8 cellular contexts compared by ENCODE assay signal in genomic region chr12:122527478-122527944, GRCh38. TPM values are rescaled to one million over a fixed set of nuclear protein-coding genes. Genes with fewer than 3 reads are reported as not detected.
DNase-seq lines count a peak whose midpoint lies in the region; ATAC-seq, FAIRE-seq and TF ChIP-seq lines count a peak whose summit lies in the region.

No MANE protein-coding gene starts in this region.

- peak overlapping the region; percentile 7 for H2AK5ac ChIP-seq in mesendoderm (ENCODE audit: low read length)

- H4K8ac ChIP-seq in mesendoderm (ENCODE audit: low read depth, low read length) = no peak overlapping the region

- peaks cover 26% of the 10 kb centered on the region for H3K4me1 ChIP-seq in A673 (ENCODE audit: insufficient read depth, low read length, poor library complexity, severe bottlenecking)
- peaks cover 29% of the 10 kb centered on the region for H3K4me1 ChIP-seq in PC-9 (replicated peaks; ENCODE audit: insufficient read depth)
- H3K4me1 ChIP-seq in mesendoderm (ENCODE audit: control insufficient read depth, low read depth, low read length) = no peaks in the 10 kb centered on the region

- H3K4ac ChIP-seq in mesendoderm (ENCODE audit: low read depth, low read length) = peak overlapping the region; percentile 63

- no peak overlapping the region for H3K23ac ChIP-seq in mesendoderm (ENCODE audit: low read length)

- H3K9me3 ChIP-seq in A673 (ENCODE audit: low read depth, low read length, poor library complexity, severe bottlenecking) (no peaks in the 10 kb centered on the region), PC-9 (ENCODE audit: insufficient read depth, low read depth) (no peaks in the 10 kb centered on the region)

- H3K9me2 ChIP-seq in PC-9 (ENCODE audit: insufficient read depth) = no peaks in the 10 kb centered on the region

- no peak for ATAC-seq in HG03025 (IDR thresholded peaks at IDR 0.05; ENCODE audit: low FRiP score, unreplicated experiment)

- intact Hi-C loops in A673 (cut with micrococcal nuclease; ENCODE audit: unreplicated experiment) (loop anchor here (2.0 to 5.0 kb wide), 2 partner anchors 27 to 225 kb away; partner anchors contain the start of genes DENR and ZCCHC8), PC-9 (cut with micrococcal nuclease; ENCODE audit: unreplicated experiment) (loop anchor here (1.0 kb wide), 3 partner anchors 27 to 225 kb away; partner anchors contain the start of genes DENR and ZCCHC8)

- H3K18ac ChIP-seq in mesendoderm (ENCODE audit: low read length) = peak overlapping the region; percentile 73

- peaks cover 4% of the 10 kb centered on the region for H3K79me1 ChIP-seq in mesendoderm (ENCODE audit: low read length)

- CTCF ChIA-PET in A673 (lab: Charles Lee) (no interaction called here), PC-9 (lab: Charles Lee) (no interaction called here)

- no peak overlapping the region for H2BK120ac ChIP-seq in mesendoderm (ENCODE audit: low read depth, low read length)

- H3K9ac ChIP-seq in mesendoderm (ENCODE audit: low read length) = peak overlapping the region; percentile 98

- no CpG with 5 or more reads among the region's 21 CpGs for WGBS in mesendoderm (ENCODE audit: extremely low coverage, insufficient coverage, low lambda C conversion rate)

- H3K4me2 ChIP-seq in PC-9 (peak overlapping the region; percentile 93), mesendoderm (ENCODE audit: low read length) (peak overlapping the region; percentile 73)

- H3K27ac ChIP-seq in A673 (ENCODE audit: low read depth, low read length, poor library complexity, severe bottlenecking) = peak overlapping the region; percentile 97
- H3K27ac ChIP-seq in PC-9 = peak overlapping the region; percentile 33; the same call in 1 of the 2 replicates
- peak overlapping the region; percentile 88 for H3K27ac ChIP-seq in mesendoderm (ENCODE audit: low read depth, low read length)

- TF ChIP-seq CTCF in A673 (conservative IDR thresholded peaks at IDR 0.05; ENCODE audit: low read depth, low read length) (no peak), GM12865 (IDR thresholded peaks at IDR 0.05; ENCODE audit: insufficient read depth, low read depth, low read length, missing control alignments) (no peak), PC-9 (conservative IDR thresholded peaks at IDR 0.05) (no peak)

- H3K79me2 ChIP-seq in PC-9 (ENCODE audit: low read depth) = peaks cover 77% of the 10 kb centered on the region
- H3K79me2 ChIP-seq in mesendoderm (ENCODE audit: control insufficient read depth, insufficient read depth, low read length) = peaks cover 62% of the 10 kb centered on the region

- POLR2A ChIA-PET in A673 (lab: Charles Lee; ENCODE audit: low non-redundant PET) = interaction anchor here (1.0 kb wide), 1 partner anchor 27 kb away, joined by 10 read pairs; the partner anchor contains the start of gene ZCCHC8
- POLR2A ChIA-PET in PC-9 (lab: Charles Lee; ENCODE audit: unreplicated experiment) = interaction anchor here (0.5 to 0.6 kb wide), 4 partner anchors 237 to 581 kb away, joined by 3 to 19 read pairs (median 6); no protein-coding TSS in a partner anchor

- H2BK5ac ChIP-seq in mesendoderm (ENCODE audit: low read length) = peak overlapping the region; percentile 61

- H3K36me3 ChIP-seq in A673 (ENCODE audit: insufficient read depth, low read length, poor library complexity, severe bottlenecking) (peaks cover 52% of the 10 kb centered on the region), PC-9 (ENCODE audit: low read depth) (peaks cover 36% of the 10 kb centered on the region), mesendoderm (ENCODE audit: control insufficient read depth, insufficient read depth, low read length) (no peaks in the 10 kb centered on the region)

- peak overlapping the region; percentile 96 for H3K56ac ChIP-seq in mesendoderm (ENCODE audit: low read length)

- FAIRE-seq in urothelium cell line (lab: Jason Lieb, UNC) (no peak), GM19239 (lab: Jason Lieb, UNC) (no peak)

- H3K4me3 ChIP-seq in A673 (ENCODE audit: low read depth, low read length, poor library complexity, severe bottlenecking) (peak overlapping the region; percentile 77), GM12865 (ENCODE audit: low read depth, low read length) (peak overlapping the region; percentile 79), PC-9 (peak overlapping the region; percentile 97), mesendoderm (ENCODE audit: low read length) (peak overlapping the region; percentile 93)

- peaks cover 35% of the 10 kb centered on the region for H4K20me1 ChIP-seq in PC-9 (ENCODE audit: insufficient read depth)

- DNase-seq in A673 (ENCODE audit: low spot score) (peak; percentile 35), GM12865 (ENCODE audit: low read depth) (peak; percentile 60), PC-9 (peak in 1 of 2 experiments; percentile 27), mesendoderm (peak; percentile 42), urothelium cell line (ENCODE audit: low spot score) (peak; percentile 23), GM19239 (ENCODE audit: insufficient read length, low spot score) (no peak)
- DNase-seq in central memory CD4-positive, alpha-beta T cell = peak; percentile 24

- H3K27me3 ChIP-seq in A673 (replicated peaks; ENCODE audit: insufficient read depth, low read depth, low read length, poor library complexity) (no peaks in the 10 kb centered on the region), PC-9 (ENCODE audit: insufficient read depth, low read depth) (no peaks in the 10 kb centered on the region), mesendoderm (ENCODE audit: insufficient read depth, low read length, poor library complexity) (no peaks in the 10 kb centered on the region)

- H2AFZ ChIP-seq in PC-9 = peak overlapping the region; percentile 79

- H4K5ac ChIP-seq in mesendoderm (ENCODE audit: low read length) = no peak overlapping the region

- BruUV-seq in A673 (replicated peaks; lab: Mats Ljungman, UMichigan) = TSS peak; percentile 79
- TSS peak; percentile 69 for BruUV-seq in PC-9 (replicated peaks; lab: Mats Ljungman, UMichigan)

- H3F3A ChIP-seq in PC-9 (ENCODE audit: insufficient read depth, low read depth) = peaks cover 15% of the 10 kb centered on the region; the same call in 1 of the 2 replicates

- H2BK15ac ChIP-seq in mesendoderm (replicated peaks; ENCODE audit: low read depth) = no peak overlapping the region

RNA-seq across cellular contexts. Expression of gene KNTC1, which starts 0.5 kb away (rescaled TPM):
- 111 and 118 TPM in 2 replicates for total RNA-seq in A673 (2021)
- 63.0 and 67.7 TPM in 2 replicates for total RNA-seq in PC-9 (2021)
- 74.4 TPM for polyA plus RNA-seq in mesendoderm (2013, experiment 1 of 2)
- polyA plus RNA-seq in mesendoderm (2013, experiment 2 of 2) = 79.7 TPM

RNA-seq across cellular contexts. Expression of gene RSRC2, which starts 0.8 kb away (rescaled TPM):
- 106 and 108 TPM in 2 replicates for total RNA-seq in A673 (2021)
- 61.2 and 64.5 TPM in 2 replicates for total RNA-seq in PC-9 (2021)
- 101 TPM for polyA plus RNA-seq in mesendoderm (2013, experiment 1 of 2)
- 101 TPM for polyA plus RNA-seq in mesendoderm (2013, experiment 2 of 2)

RNA-seq across cellular contexts. Expression of gene ZCCHC8, which starts 26.8 kb away (rescaled TPM):
- 40.4 and 41.1 TPM in 2 replicates for total RNA-seq in A673 (2021)
- total RNA-seq in PC-9 (2021) = 16.7 and 24.3 TPM in 2 replicates
- 20.0 TPM for polyA plus RNA-seq in mesendoderm (2013, experiment 1 of 2)
- polyA plus RNA-seq in mesendoderm (2013, experiment 2 of 2) = 20.7 TPM

Comparison
In these comparisons a context has a peak if more than half of its experiments do, and no peak if none do; other contexts are left out.
1. H3K27ac ChIP-seq: peak in every context shown above with its lines; median percentile 97 in A673; 88 in mesendoderm; 33 in PC-9.